ENCODE assay signal across 7 cellular contexts in genomic region chr6:5175195-5175594, GRCh38.
DNase-seq lines count a peak whose midpoint lies in the region; ATAC-seq, FAIRE-seq and TF ChIP-seq lines count a peak whose summit lies in the region.

No MANE protein-coding gene starts in this region.

- H3K9ac ChIP-seq in DND-41 (ENCODE audit: low read depth, low read length), result no peak overlapping the region
- H3K9ac ChIP-seq in GM12878 (ENCODE audit: control insufficient read depth, insufficient read depth, low read length), result no peak overlapping the region

- TF ChIP-seq EP300 in GM12878 (IDR thresholded peaks at IDR 0.05; ENCODE audit: borderline replicate concordance in 1 of 2, control insufficient read depth in 1 of 2, low read depth in 2 of 2, low read length in 2 of 2), result no peak

- ATAC-seq in DND-41 (ENCODE audit: insufficient read depth, low read depth) (no peak), GM12878 (peak; percentile 34; the same call in 2 of the 3 replicates), HG02885 (IDR thresholded peaks at IDR 0.05; ENCODE audit: poor library complexity, unreplicated experiment) (no peak)

- no peak overlapping the region; the same call in 1 of the 2 replicates for H2AFZ ChIP-seq in DND-41 (ENCODE audit: low read depth, low read length)
- peak overlapping the region; percentile 71 for H2AFZ ChIP-seq in GM12878 (ENCODE audit: control insufficient read depth, low read depth, low read length)

- no peak for FAIRE-seq in GM12878 (lab: Jason Lieb, UNC)

- TF ChIP-seq POLR2A in GM12878 (IDR thresholded peaks at IDR 0.05; ENCODE audit: low read depth, low read length), result no peak

- H3K27me3 ChIP-seq in DND-41 (ENCODE audit: insufficient read depth, low read length, poor library complexity), result no peaks in the 10 kb centered on the region
- H3K27me3 ChIP-seq in GM12878 (replicated peaks in 1 of 2; ENCODE audit: control insufficient read depth in 2 of 2, insufficient read depth in 2 of 2, low read length in 1 of 2), result no peaks in the 10 kb centered on the region

- TF ChIP-seq CTCF in DND-41 (IDR thresholded peaks at IDR 0.05; ENCODE audit: borderline replicate concordance, extremely low read depth, low read length, poor library complexity, severe bottlenecking), result peak; percentile 52
- TF ChIP-seq CTCF in GM12878 (IDR thresholded peaks at IDR 0.05 in 2 of 3, conservative IDR thresholded peaks at IDR 0.05 in 1 of 3; ENCODE audit: control insufficient read depth in 2 of 3, extremely low read depth in 1 of 3, insufficient read depth in 1 of 3, low read depth in 3 of 3, low read length in 3 of 3), result peak; percentile 28 to 64 (median 56)
- TF ChIP-seq CTCF in nephron (IDR thresholded peaks at IDR 0.05; ENCODE audit: unreplicated experiment in 3 of 3), result peak in 2 of 3 experiments; percentile 13 to 15

- H3K9me3 Mint-ChIP-seq in nephron, result no peaks in the 10 kb centered on the region

- POLR2A ChIA-PET in GM12878 (lab: Charles Lee), result interaction anchor here (1.0 to 1.5 kb wide), 2 partner anchors 16 to 29 kb away, joined by 4 read pairs; no protein-coding TSS in a partner anchor

- H4K20me1 ChIP-seq in DND-41 (ENCODE audit: insufficient read depth, low read length) (no peaks in the 10 kb centered on the region; the same call in 1 of the 2 replicates), GM12878 (ENCODE audit: control insufficient read depth, insufficient read depth) (no peaks in the 10 kb centered on the region)

- no TSS peak for BruUV-seq in GM12878 (replicated peaks; lab: Mats Ljungman, UMichigan)

- peak overlapping the region; percentile 46; the same call in 1 of the 2 replicates for H3K4me2 ChIP-seq in DND-41 (ENCODE audit: insufficient read depth, low read length)
- H3K4me2 ChIP-seq in GM12878 (ENCODE audit: control insufficient read depth, insufficient read depth), result peak overlapping the region; percentile 89

- CTCF ChIA-PET in GM12878 (lab: Yijun Ruan, JAX), result interaction anchor here (0.9 to 4.5 kb wide), 14 partner anchors 9 to 165 kb away, joined by 3 to 65 read pairs (median 6); no protein-coding TSS in a partner anchor

- no peaks in the 10 kb centered on the region for H3K36me3 Mint-ChIP-seq in nephron (ENCODE audit: low read depth)

- DNase-seq in DND-41, result no peak
- DNase-seq in HT-29 (ENCODE audit: low spot score), result peak; percentile 5
- no peak for DNase-seq in GM12878 (ENCODE audit: low read depth, low spot score)
- DNase-seq in activated gamma-delta T cell treated with Interleukin-2 at 50 U/mL for 16 hours, result no peak
- no peak for DNase-seq in SK-N-DZ (ENCODE audit: low spot score)

- 24% methylated on average over 4 of the region's 4 CpGs for WGBS in GM12878 (ENCODE audit: insufficient coverage, insufficient replicate concordance, low lambda C conversion rate, missing lambda C conversion rate)

- no peaks in the 10 kb centered on the region for H3K36me3 ChIP-seq in DND-41 (ENCODE audit: insufficient read depth, low read length)
- H3K36me3 ChIP-seq in GM12878 (ENCODE audit: control insufficient read depth in 2 of 2, insufficient read depth in 2 of 2, low read length in 1 of 2), result no peaks in the 10 kb centered on the region

- in situ Hi-C loops in GM12878 (cut with MboI), result no loop called here

- no peak overlapping the region for H3K27ac Mint-ChIP-seq in nephron

- SMC1A ChIA-PET in GM12878 (lab: Charles Lee; ENCODE audit: uncharacterized antibody, unreplicated experiment), result interaction anchor here (0.9 to 3.7 kb wide), 14 partner anchors 11 to 226 kb away, joined by 3 to 27 read pairs (median 4); partner anchors contain the start of genes FARS2 and LYRM4

- intact Hi-C loops in GM12878 (cut with micrococcal nuclease; ENCODE audit: unreplicated experiment), result no loop called here

- RAD21 ChIA-PET in GM12878 (lab: Charles Lee; ENCODE audit: unreplicated experiment), result interaction anchor here (0.9 to 3.5 kb wide), 5 partner anchors 11 to 128 kb away, joined by 3 to 24 read pairs (median 5); partner anchors contain the start of genes FARS2 and LYRM4

- no peak overlapping the region for H3K4me3 Mint-ChIP-seq in nephron

- H3K4me3 ChIP-seq in DND-41 (ENCODE audit: low read depth in 1 of 2, low read length in 2 of 2), result no peak overlapping the region
- peak overlapping the region; percentile 35; the same call in 1 of the 2 replicates for H3K4me3 ChIP-seq in GM12878

- TF ChIP-seq RAD21 in GM12878 (IDR thresholded peaks at IDR 0.05; ENCODE audit: insufficient read depth, low read depth, low read length), result peak; percentile 32

- H3K9me3 ChIP-seq in DND-41 (ENCODE audit: insufficient read depth, low read length, severe bottlenecking) (no peaks in the 10 kb centered on the region), GM12878 (replicated peaks; ENCODE audit: control insufficient read depth, insufficient read depth, low read length) (no peaks in the 10 kb centered on the region)

- H3K27ac ChIP-seq in DND-41 (ENCODE audit: low read length) (no peak overlapping the region), GM12878 (ENCODE audit: control insufficient read depth, insufficient read depth) (peak overlapping the region; percentile 93)

- H3K4me1 ChIP-seq in DND-41 (ENCODE audit: insufficient read depth, low read length) (peaks cover 18% of the 10 kb centered on the region), GM12878 (ENCODE audit: control insufficient read depth, insufficient read depth, low read length) (peaks cover 29% of the 10 kb centered on the region)

- peaks cover 45% of the 10 kb centered on the region for H3K4me1 Mint-ChIP-seq in nephron

- no peaks in the 10 kb centered on the region for H3K79me2 ChIP-seq in DND-41 (ENCODE audit: insufficient read depth, low read length)
- no peaks in the 10 kb centered on the region for H3K79me2 ChIP-seq in GM12878 (ENCODE audit: control insufficient read depth, insufficient read depth, low read length)

- H3K27me3 Mint-ChIP-seq in nephron (ENCODE audit: low read depth), result no peaks in the 10 kb centered on the region

TF ChIP-seq in GM12878, 131 proteins besides CTCF, POLR2A, EP300 and RAD21:
- 0 out of 4 replicates have a peak, but pooled peaks of 1 of the 2 experiments have one; percentile 41 for TF ChIP-seq IKZF2 (IDR thresholded peaks at IDR 0.05)
- no peak for TF ChIP-seq KDM1A (IDR thresholded peaks at IDR 0.05; ENCODE audit: borderline replicate concordance)
